ENCODE assay signal across 8 cellular contexts in genomic region chr7:98251251-98251843, GRCh38. TPM values are rescaled to one million over a fixed set of nuclear protein-coding genes. Genes with fewer than 3 reads are reported as not detected.
A peak's percentile ranks its signal among the peaks of the same experiment; 100 is the strongest.
DNase-seq lines count a peak whose midpoint lies in the region; ATAC-seq, FAIRE-seq and TF ChIP-seq lines count a peak whose summit lies in the region.

No MANE protein-coding gene starts in this region.

- TF ChIP-seq EP300 in K562 (IDR thresholded peaks at IDR 0.05; ENCODE audit: low read length): no peak

- no peaks in the 10 kb centered on the region for H4K20me1 ChIP-seq in K562 (replicated peaks; ENCODE audit: control insufficient read depth, insufficient read depth, low read length)

- H3K4me3 ChIP-seq in SK-N-MC: peak overlapping the region; percentile 97
- peak overlapping the region; percentile 87 for H3K4me3 ChIP-seq in K562
- peak overlapping the region; percentile 87 for H3K4me3 ChIP-seq in iPS-20b (ENCODE audit: low read length)

- intact Hi-C loops in K562 (cut with micrococcal nuclease): no loop called here

- BruUV-seq in K562 (replicated peaks; lab: Mats Ljungman, UMichigan): no TSS peak

- TF ChIP-seq CTCF in C4-2B (conservative IDR thresholded peaks at IDR 0.05) (no peak), K562 (IDR thresholded peaks at IDR 0.05 in 2 of 3, conservative IDR thresholded peaks at IDR 0.05 in 1 of 3; ENCODE audit: insufficient read depth in 2 of 3, low read depth in 1 of 3, low read length in 3 of 3) (no peak)

- CTCF ChIA-PET in K562 (lab: Yijun Ruan, JAX; ENCODE audit: low intra/inter-chr PET ratio): no interaction called here

- DNase-seq in SK-N-MC (ENCODE audit: low read depth, low spot score) (no peak), K562 (ENCODE audit: extremely low read depth in 1 of 4, low spot score in 3 of 4) (peak in 3 of 4 experiments; percentile 17 to 47 (median 39)), HK-2 (ENCODE audit: unreplicated experiment) (no peak)
- peak; percentile 38 for DNase-seq in stimulated activated CD4-positive, alpha-beta T cell treated with anti-CD3 and anti-CD28 coated beads, Interleukin-2, amount 100 ng/mL, for 24 hours

- peak overlapping the region; percentile 92 for H2AFZ ChIP-seq in K562 (ENCODE audit: low read depth, low read length)

- ATAC-seq in GM19372 (IDR thresholded peaks at IDR 0.05; ENCODE audit: low read depth, unreplicated experiment) (peak; percentile 18), HG03442 (IDR thresholded peaks at IDR 0.05; ENCODE audit: unreplicated experiment) (peak; percentile 21), K562 (peak; percentile 33)

- TF ChIP-seq POLR2A in K562 (conservative IDR thresholded peaks at IDR 0.05): no peak

- H3K4me1 ChIP-seq in K562 (replicated peaks in 1 of 2; ENCODE audit: control insufficient read depth in 2 of 2, insufficient read depth in 2 of 2, low read length in 2 of 2): peaks cover 10 to 22% of the 10 kb centered on the region in 2 experiments; a peak in 4 of 5 replicates
- H3K4me1 ChIP-seq in iPS-20b (ENCODE audit: insufficient read depth, low read length): no peaks in the 10 kb centered on the region

- TF ChIP-seq RAD21 in K562 (CRISPR knock-in tag; conservative IDR thresholded peaks at IDR 0.05 in 1 of 2, IDR thresholded peaks at IDR 0.05 in 1 of 2): no peak

- H3K4me2 ChIP-seq in K562 (ENCODE audit: insufficient read depth, low read length): peak overlapping the region; percentile 91

- H3K79me2 ChIP-seq in K562 (ENCODE audit: control insufficient read depth, insufficient read depth, low read length): peaks cover 21% of the 10 kb centered on the region

- H3K27me3 ChIP-seq in K562 (ENCODE audit: control insufficient read depth in 2 of 2, insufficient read depth in 2 of 2, low read length in 2 of 2): no peaks in the 10 kb centered on the region
- H3K27me3 ChIP-seq in iPS-20b (ENCODE audit: insufficient read depth, low read length): no peaks in the 10 kb centered on the region

- H3K9me3 ChIP-seq in SK-N-MC (ENCODE audit: low read depth, low read length) (no peaks in the 10 kb centered on the region), K562 (replicated peaks; ENCODE audit: control insufficient read depth, insufficient read depth, low read depth, low read length) (no peaks in the 10 kb centered on the region), iPS-20b (ENCODE audit: insufficient read depth, low read depth, low read length) (no peaks in the 10 kb centered on the region)

- no peak for FAIRE-seq in K562 (lab: Jason Lieb, UNC)

- peak overlapping the region; percentile 78 for H3K9ac ChIP-seq in SK-N-MC (ENCODE audit: insufficient read length)
- peak overlapping the region; percentile 68 to 89 for H3K9ac ChIP-seq in K562 (ENCODE audit: insufficient read depth in 1 of 2, low read depth in 2 of 2, low read length in 2 of 2)
- H3K9ac ChIP-seq in iPS-20b (ENCODE audit: low read depth, low read length): peak overlapping the region; percentile 64; the same call in 1 of the 2 replicates

- H3K9me1 ChIP-seq in K562 (ENCODE audit: control insufficient read depth, insufficient read depth, low read length): no peaks in the 10 kb centered on the region

- no peaks in the 10 kb centered on the region for H3K36me3 ChIP-seq in SK-N-MC (ENCODE audit: insufficient read depth, low read length)
- no peaks in the 10 kb centered on the region for H3K36me3 ChIP-seq in K562 (ENCODE audit: control insufficient read depth, insufficient read depth, low read length)
- no peaks in the 10 kb centered on the region for H3K36me3 ChIP-seq in iPS-20b (ENCODE audit: insufficient read depth, low read depth, low read length)

- WGBS in K562 (ENCODE audit: insufficient coverage, low coverage, missing lambda C conversion rate): 19% methylated on average over 10 of the region's 15 CpGs

- H3K27ac ChIP-seq in C4-2B: peak overlapping the region; percentile 82
- H3K27ac ChIP-seq in SK-N-MC: no peak overlapping the region
- peak overlapping the region; percentile 63; the same call in 2 of the 3 replicates for H3K27ac ChIP-seq in K562 (ENCODE audit: extremely low read depth, low read depth, low read length)
- no peak overlapping the region for H3K27ac ChIP-seq in iPS-20b (ENCODE audit: low read length)

- POLR2A ChIA-PET in K562 (lab: Yijun Ruan, JAX): no interaction called here

- in situ Hi-C loops in K562 (cut with MboI): no loop called here

TF ChIP-seq in K562, 482 proteins besides CTCF, POLR2A, EP300 and RAD21:
- TF ChIP-seq ATF4 (CRISPR knock-in tag; IDR thresholded peaks at IDR 0.05): no peak
- TF ChIP-seq CHD2 (IDR thresholded peaks at IDR 0.05; ENCODE audit: low read depth, low read length): peak; percentile 71; the same call in 1 of the 2 replicates

RNA-seq across cellular contexts. Expression of gene TECPR1, which starts 0.7 kb away (rescaled TPM):
- total RNA-seq in K562 (2011; cell fraction: chromatin; rRNA removed; ENCODE audit: low replicate concordance): 19.4 and 31.8 TPM in 2 replicates
- 12.4 and 19.8 TPM in 2 replicates for total RNA-seq in K562 (2011; cell fraction: nucleolus; rRNA removed)
- total RNA-seq in K562 (2011; cell fraction: nucleoplasm; rRNA removed): 15.6 and 16.7 TPM in 2 replicates
- total RNA-seq in K562 (2014; rRNA removed) (7.7 and 8.7 TPM in 2 replicates), K562 (2014; rRNA removed; fragmentation: Illumina TruSeq; extraction: Trizol) (2.1 and 4.1 TPM in 2 replicates), K562 (2015; rRNA removed; fragmentation: Illumina TruSeq; extraction: Trizol) (3.4 and 4.2 TPM in 2 replicates), K562 (2021) (10.5 and 15.0 TPM in 2 replicates)
- polyA plus RNA-seq in K562 (2011; rRNA removed) (1.2 and 2.6 TPM in 2 replicates), K562 (2014; fragmentation: Illumina TruSeq; extraction: Trizol) (2.2 and 3.4 TPM in 2 replicates), K562 (2014; fragmentation: Nextera tagmentation; extraction: Ambion mirVana) (under 1 TPM; 0.17 to 0.18 TPM), K562 (2014; rRNA removed) (4.4 and 6.2 TPM in 2 replicates)
- polyA plus RNA-seq in K562 (2011; cell fraction: cytosol; rRNA removed): 0.83 and 1.5 TPM in 2 replicates
- polyA plus RNA-seq in K562 (2011; cell fraction: nucleus; rRNA removed): 4.3 and 6.8 TPM in 2 replicates
- polyA plus RNA-seq in K562 (2012): 4.8 and 11.1 TPM in 2 replicates
- polyA minus RNA-seq in K562 (2011; rRNA and poly(A)+ RNA removed): 1.8 and 2.0 TPM in 2 replicates
- polyA minus RNA-seq in K562 (2011; cell fraction: cytosol; rRNA and poly(A)+ RNA removed): 3.1 and 6.8 TPM in 2 replicates
- polyA minus RNA-seq in K562 (2011; cell fraction: nucleus; rRNA and poly(A)+ RNA removed): 3.4 and 4.3 TPM in 2 replicates

RNA-seq across cellular contexts. Expression of gene BRI3, which starts 30.1 kb away (rescaled TPM):
- 12.6 and 25.0 TPM in 2 replicates for total RNA-seq in K562 (2011; cell fraction: chromatin; rRNA removed; ENCODE audit: low replicate concordance)
- 16.4 and 20.8 TPM in 2 replicates for total RNA-seq in K562 (2011; cell fraction: nucleolus; rRNA removed)
- 21.3 and 23.7 TPM in 2 replicates for total RNA-seq in K562 (2011; cell fraction: nucleoplasm; rRNA removed)
- total RNA-seq in K562 (2014; rRNA removed) (9.9 and 10.7 TPM in 2 replicates), K562 (2014; rRNA removed; fragmentation: Illumina TruSeq; extraction: Trizol) (11.9 and 21.6 TPM in 2 replicates), K562 (2015; rRNA removed; fragmentation: Illumina TruSeq; extraction: Trizol) (29.1 and 29.8 TPM in 2 replicates), K562 (2021) (55.1 and 57.4 TPM in 2 replicates)
- polyA plus RNA-seq in K562 (2011; rRNA removed) (18.6 and 21.3 TPM in 2 replicates), K562 (2014; fragmentation: Illumina TruSeq; extraction: Trizol) (16.9 and 26.0 TPM in 2 replicates), K562 (2014; fragmentation: Nextera tagmentation; extraction: Ambion mirVana) (1 to 10 TPM; 4.3 to 5.7 TPM), K562 (2014; rRNA removed) (23.1 and 39.8 TPM in 2 replicates)
- polyA plus RNA-seq in K562 (2011; cell fraction: cytosol; rRNA removed): 24.1 and 28.7 TPM in 2 replicates
- 16.2 and 18.7 TPM in 2 replicates for polyA plus RNA-seq in K562 (2011; cell fraction: nucleus; rRNA removed)
- 46.4 and 129 TPM in 2 replicates for polyA plus RNA-seq in K562 (2012)
- 8.9 and 9.1 TPM in 2 replicates for polyA minus RNA-seq in K562 (2011; rRNA and poly(A)+ RNA removed)
- polyA minus RNA-seq in K562 (2011; cell fraction: cytosol; rRNA and poly(A)+ RNA removed): 8.2 and 13.9 TPM in 2 replicates
- 9.2 and 11.0 TPM in 2 replicates for polyA minus RNA-seq in K562 (2011; cell fraction: nucleus; rRNA and poly(A)+ RNA removed)

RNA-seq across cellular contexts. Expression of gene BHLHA15, which starts 40.1 kb away (rescaled TPM):
- not detected in 2 replicates for total RNA-seq in K562 (2011; cell fraction: chromatin; rRNA removed; ENCODE audit: low replicate concordance)
- total RNA-seq in K562 (2011; cell fraction: nucleolus; rRNA removed): 1.2 and 1.5 TPM in 2 replicates
- not detected in 2 replicates for total RNA-seq in K562 (2011; cell fraction: nucleoplasm; rRNA removed)
- 1.8 and 3.7 TPM in 2 replicates for total RNA-seq in K562 (2014; rRNA removed)
- not detected in 2 replicates for total RNA-seq in K562 (2014; rRNA removed; fragmentation: Illumina TruSeq; extraction: Trizol)
- total RNA-seq in K562 (2015; rRNA removed; fragmentation: Illumina TruSeq; extraction: Trizol): 0.38 TPM in 1 of 2 replicates, not detected in the other
- 2.0 and 2.4 TPM in 2 replicates for total RNA-seq in K562 (2021)
- polyA plus RNA-seq in K562 (2011; rRNA removed): 0.12 and 0.31 TPM in 2 replicates
- 0.28 and 1.7 TPM in 2 replicates for polyA plus RNA-seq in K562 (2011; cell fraction: cytosol; rRNA removed)
- 0.21 and 0.64 TPM in 2 replicates for polyA plus RNA-seq in K562 (2011; cell fraction: nucleus; rRNA removed)
- polyA plus RNA-seq in K562 (2012): 0.87 and 1.5 TPM in 2 replicates
- polyA plus RNA-seq in K562 (2014; fragmentation: Illumina TruSeq; extraction: Trizol): 0.22 TPM in 1 of 2 replicates, not detected in the other
- polyA plus RNA-seq in K562 (2014; fragmentation: Nextera tagmentation; extraction: Ambion mirVana): not detected
- polyA plus RNA-seq in K562 (2014; rRNA removed): 1.1 and 2.4 TPM in 2 replicates
- polyA minus RNA-seq in K562 (2011; rRNA and poly(A)+ RNA removed): not detected in 2 replicates
- polyA minus RNA-seq in K562 (2011; cell fraction: cytosol; rRNA and poly(A)+ RNA removed): not detected in 2 replicates
- 0.89 and 1.3 TPM in 2 replicates for polyA minus RNA-seq in K562 (2011; cell fraction: nucleus; rRNA and poly(A)+ RNA removed)

Comparison
In these comparisons a context has a peak if more than half of its experiments do, and no peak if none do; other contexts are left out.
1. H3K27ac ChIP-seq: peak in C4-2B (single experiment) and K562 (single experiment); none in SK-N-MC (single experiment) and iPS-20b (single experiment).
2. DNase-seq: peak in K562 (3 of 4) and stimulated activated CD4-positive, alpha-beta T cell treated with anti-CD3 and anti-CD28 coated beads, Interleukin-2, amount 100 ng/mL, for 24 hours (2 of 2); none in SK-N-MC (single experiment) and HK-2 (single experiment).
3. Peak in every context shown above with its lines, with median percentiles within 50 percentile points of each other: ATAC-seq, H3K4me3 ChIP-seq and H3K9ac ChIP-seq.